In the genomic region with DNA sequence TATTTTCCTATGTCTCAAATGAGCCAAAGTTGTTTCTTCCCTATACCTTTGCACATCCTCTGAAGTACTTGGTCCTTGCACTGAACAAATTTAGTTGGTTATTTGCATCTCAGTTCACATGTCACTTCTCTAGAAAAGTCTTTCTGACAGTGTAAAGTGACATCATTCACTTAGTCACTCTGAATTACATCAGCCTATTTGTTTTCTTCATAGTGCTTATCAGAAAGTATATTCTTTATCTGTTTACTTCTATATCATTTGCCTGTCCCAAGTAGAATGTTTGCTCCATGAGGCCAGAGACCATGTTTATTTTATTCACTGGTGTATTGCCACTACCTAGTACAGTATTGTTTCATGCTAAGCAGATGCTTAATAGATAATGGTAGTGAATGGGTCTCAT, we compare ENCODE assay signal across 25 cellular contexts.
"Had no signal": no experiment of that assay in that cellular context is flagged by ENCODE, and none has a peak within 500 bp of the region (broad histone marks: within the 10 kb centered on the region; RNA-seq: fewer than 3 reads in every experiment).

No MANE protein-coding gene starts in this region.

- H3K36me3 Mint-ChIP-seq: natural killer cell treated with Interleukin-12 subunit alpha and Interleukin-12 subunit beta and Interleukin-15 and Interleukin-18, amount 100 ng/mL, for 72 hours; neural progenitor cell; stimulated activated effector memory CD8-positive, alpha-beta T cell treated with anti-CD3 and anti-CD28 coated beads, Interleukin-12 subunit alpha, Interleukin-12 subunit beta, amount 100 ng/mL, for 72 hours had no signal

- H3K27me3 Mint-ChIP-seq: dendritic cell treated with granulocyte-macrophage colony-stimulating factor and Interleukin-4, amounts not matched to agents 40 ng/mL and 50 ng/mL, for 4 days; effector memory CD8-positive, alpha-beta T cell; natural killer cell treated with Interleukin-12 subunit alpha and Interleukin-12 subunit beta and Interleukin-15 and Interleukin-18, amount 100 ng/mL, for 72 hours had no signal

- H3K4me2 ChIP-seq: neural progenitor cell had no signal

- H3K4me3 ChIP-seq: heart left ventricle, neural progenitor cell, ovary, right atrium auricular region, sigmoid colon, skin epidermis, tibial artery, upper lobe of left lung, uterus had no signal

- H3K9me3 Mint-ChIP-seq: dendritic cell treated with granulocyte-macrophage colony-stimulating factor and Interleukin-4, amounts not matched to agents 40 ng/mL and 50 ng/mL, for 4 days; neural progenitor cell had no signal

- H3K27me3 ChIP-seq: heart left ventricle, neural progenitor cell, ovary, right atrium auricular region, sigmoid colon, tibial artery, upper lobe of left lung, uterus had no signal

- H3K27ac Mint-ChIP-seq: dendritic cell treated with granulocyte-macrophage colony-stimulating factor and Interleukin-4, amounts not matched to agents 40 ng/mL and 50 ng/mL, for 4 days; effector memory CD8-positive, alpha-beta T cell; natural killer cell treated with Interleukin-12 subunit alpha and Interleukin-12 subunit beta and Interleukin-15 and Interleukin-18, amount 100 ng/mL, for 72 hours; neural progenitor cell; stimulated activated effector memory CD8-positive, alpha-beta T cell treated with anti-CD3 and anti-CD28 coated beads, Interleukin-12 subunit alpha, Interleukin-12 subunit beta, amount 100 ng/mL, for 72 hours had no signal

- FAIRE-seq: colon, frontal cortex, islet of Langerhans had no signal

- H3K4me3 Mint-ChIP-seq: dendritic cell treated with granulocyte-macrophage colony-stimulating factor and Interleukin-4, amounts not matched to agents 40 ng/mL and 50 ng/mL, for 4 days; effector memory CD8-positive, alpha-beta T cell; mesothelial cell of epicardium; natural killer cell treated with Interleukin-12 subunit alpha and Interleukin-12 subunit beta and Interleukin-15 and Interleukin-18, amount 100 ng/mL, for 72 hours; neural progenitor cell; stimulated activated effector memory CD8-positive, alpha-beta T cell treated with anti-CD3 and anti-CD28 coated beads, Interleukin-12 subunit alpha, Interleukin-12 subunit beta, amount 100 ng/mL, for 72 hours had no signal

- H3K9ac ChIP-seq: neural progenitor cell had no signal

- H3K36me3 ChIP-seq: heart left ventricle, neural progenitor cell, ovary, right atrium auricular region, sigmoid colon, tibial artery, upper lobe of left lung, uterus had no signal

- H3K9me3 ChIP-seq: ovary, right atrium auricular region, sigmoid colon, tibial artery, upper lobe of left lung, uterus had no signal

- DNase-seq: effector memory CD8-positive, alpha-beta T cell; heart left ventricle; hypothalamus; kidney glomerular epithelial cell; mammary epithelial cell; nucleus accumbens; ovary; sigmoid colon; stimulated activated CD4-positive, alpha-beta T cell treated with anti-CD3 and anti-CD28 coated beads, Interleukin-4, amount 100 ng/mL, for 1 hour; stimulated activated CD8-positive, alpha-beta memory T cell treated with anti-CD3 and anti-CD28 coated beads, Interleukin-4, amount 100 ng/mL, for 48 hours; stimulated activated naive CD8-positive, alpha-beta T cell treated with anti-CD3 and anti-CD28 coated beads, Interleukin-15, Interleukin-2, amounts not matched to agents 100 U/mL and 50 U/mL, for 24 hours; tibial artery; upper lobe of left lung; uterus had no signal

- H3K27ac ChIP-seq: heart left ventricle, neural progenitor cell, ovary, right atrium auricular region, sigmoid colon, skin epidermis, tibial artery, upper lobe of left lung, uterus had no signal

- H3K4me1 Mint-ChIP-seq: neural progenitor cell; stimulated activated effector memory CD8-positive, alpha-beta T cell treated with anti-CD3 and anti-CD28 coated beads, Interleukin-12 subunit alpha, Interleukin-12 subunit beta, amount 100 ng/mL, for 72 hours had no signal

- H3K4me1 ChIP-seq: heart left ventricle, neural progenitor cell, right atrium auricular region, sigmoid colon, tibial artery, upper lobe of left lung, uterus had no signal

- ATAC-seq: effector memory CD8-positive, alpha-beta T cell; heart left ventricle; left lobe of liver; natural killer cell treated with Interleukin-12 subunit alpha and Interleukin-12 subunit beta and Interleukin-15 and Interleukin-18, amount 100 ng/mL, for 72 hours; stimulated activated effector memory CD8-positive, alpha-beta T cell treated with anti-CD3 and anti-CD28 coated beads, Interleukin-12 subunit alpha, Interleukin-12 subunit beta, amount 100 ng/mL, for 72 hours; stimulated activated naive CD8-positive, alpha-beta T cell treated with anti-CD3 and anti-CD28 coated beads, Interleukin-15, Interleukin-2, amounts not matched to agents 100 U/mL and 50 U/mL, for 24 hours had no signal

- H2AFZ ChIP-seq: neural progenitor cell had no signal
